In the genomic region with DNA sequence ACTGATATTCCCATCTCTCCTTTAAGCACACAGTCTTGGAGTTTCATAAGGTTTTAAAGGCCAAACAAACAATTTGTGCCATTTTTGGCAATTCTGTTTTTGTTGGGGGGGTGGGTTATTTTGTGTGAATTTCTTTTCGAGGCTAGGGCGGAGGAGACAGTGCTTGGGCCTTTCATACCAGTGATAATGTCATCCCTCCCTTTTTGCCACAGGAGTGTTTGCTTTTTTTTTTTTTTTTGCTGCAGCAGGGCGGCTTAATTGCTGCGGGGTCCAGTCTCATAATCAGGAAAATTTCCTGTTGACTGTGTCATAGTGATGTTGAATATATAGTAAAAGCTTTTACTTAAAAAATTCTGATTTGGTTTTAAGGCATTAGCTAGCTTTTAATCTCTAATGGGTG, we compare ENCODE assay signal across 9 cellular contexts. TPM values are rescaled to one million over a fixed set of nuclear protein-coding genes. Genes with fewer than 3 reads are reported as not detected.
DNase-seq lines count a peak whose midpoint lies in the region; ATAC-seq and TF ChIP-seq lines count a peak whose summit lies in the region.
"Had no signal": no experiment of that assay in that cellular context is flagged by ENCODE, and none has a peak within 500 bp of the region (broad histone marks: within the 10 kb centered on the region; RNA-seq: fewer than 3 reads in every experiment).

No MANE protein-coding gene starts in this region.

- peaks cover 19% of the 10 kb centered on the region; the same call in 1 of the 2 replicates for H3K4me1 ChIP-seq in iPS-20b (ENCODE audit: insufficient read depth, low read length)
- H3K4me1 ChIP-seq in subcutaneous abdominal adipose tissue (ENCODE audit: control insufficient read depth in 5 of 5, insufficient read depth in 5 of 5, low read length in 5 of 5) = peaks cover 0 to 52% (median 40%) of the 10 kb centered on the region in 5 donors

- H3K27ac ChIP-seq in iPS-20b (ENCODE audit: low read length) (no peak overlapping the region), subcutaneous abdominal adipose tissue (ENCODE audit: low read depth, low read length) (peak overlapping the region; percentile 96)

- H3K36me3 Mint-ChIP-seq in activated CD8-positive, alpha-beta T cell treated with anti-CD3 and anti-CD28 coated beads for 36 hours (ENCODE audit: low read depth) = peaks cover 16% of the 10 kb centered on the region

- H3K9me3 ChIP-seq in iPS-20b (ENCODE audit: insufficient read depth, low read depth, low read length) = no peaks in the 10 kb centered on the region
- H3K9me3 ChIP-seq in subcutaneous abdominal adipose tissue (ENCODE audit: control insufficient read depth in 5 of 5, low read length in 5 of 5) = no peaks in the 10 kb centered on the region

- H3K4me1 Mint-ChIP-seq in activated CD8-positive, alpha-beta T cell treated with anti-CD3 and anti-CD28 coated beads for 36 hours (ENCODE audit: low read depth) = peaks cover 37% of the 10 kb centered on the region

- H3K27me3 Mint-ChIP-seq in activated CD8-positive, alpha-beta T cell treated with anti-CD3 and anti-CD28 coated beads for 36 hours = no peaks in the 10 kb centered on the region

- DNase-seq in NCI-H82 (lab: John Stamatoyannopoulos, UW) = peak; percentile 45
- DNase-seq in NCI-H82 treated with DMSO at 0.1 percent for 48 hours (lab: John Stamatoyannopoulos, UW; ENCODE audit: unreplicated experiment) = no peak
- DNase-seq in activated CD8-positive, alpha-beta T cell treated with anti-CD3 and anti-CD28 coated beads for 36 hours = no peak
- no peak for DNase-seq in ecto neural progenitor cell (ENCODE audit: low spot score)
- no peak for DNase-seq in SK-N-DZ (ENCODE audit: low spot score)
- DNase-seq in GM19238 (ENCODE audit: insufficient read length, low spot score) = no peak
- DNase-seq: NCI-H524 treated with DMSO at 0.1 percent for 48 hours had no signal

- intact Hi-C loops in activated CD8-positive, alpha-beta T cell treated with anti-CD3 and anti-CD28 coated beads for 36 hours (cut with micrococcal nuclease) = no loop called here

- CTCF ChIA-PET in activated CD8-positive, alpha-beta T cell treated with anti-CD3 and anti-CD28 coated beads for 36 hours (lab: Charles Lee) = interaction anchor here (2.4 kb wide), 1 partner anchor 179 kb away, joined by 5 read pairs; no protein-coding TSS in a partner anchor

- H3K9me3 Mint-ChIP-seq in activated CD8-positive, alpha-beta T cell treated with anti-CD3 and anti-CD28 coated beads for 36 hours = no peaks in the 10 kb centered on the region

- H3K9ac ChIP-seq in iPS-20b (ENCODE audit: low read depth, low read length) = peak overlapping the region; percentile 93; the same call in 1 of the 2 replicates
- H3K9ac ChIP-seq in subcutaneous abdominal adipose tissue (ENCODE audit: low read length in 5 of 5) = peak overlapping the region; percentile 77 to 94 (median 93)

- TF ChIP-seq CTCF in activated CD8-positive, alpha-beta T cell treated with anti-CD3 and anti-CD28 coated beads for 36 hours (IDR thresholded peaks at IDR 0.05) = no peak

- ATAC-seq in activated CD8-positive, alpha-beta T cell treated with anti-CD3 and anti-CD28 coated beads for 36 hours = no peak

- H3K27me3 ChIP-seq in iPS-20b (ENCODE audit: insufficient read depth, low read length) = no peaks in the 10 kb centered on the region
- no peaks in the 10 kb centered on the region for H3K27me3 ChIP-seq in subcutaneous abdominal adipose tissue (ENCODE audit: control insufficient read depth in 5 of 5, insufficient read depth in 4 of 5, low read length in 5 of 5)

- H3K4me3 ChIP-seq in iPS-20b (ENCODE audit: low read length) = peak overlapping the region; percentile 87
- peak overlapping the region; percentile 84 to 92 (median 89) for H3K4me3 ChIP-seq in subcutaneous abdominal adipose tissue (ENCODE audit: low read depth in 1 of 5, low read length in 5 of 5)

- H3K27ac Mint-ChIP-seq in activated CD8-positive, alpha-beta T cell treated with anti-CD3 and anti-CD28 coated beads for 36 hours = peak overlapping the region; percentile 89

- POLR2A ChIA-PET in activated CD8-positive, alpha-beta T cell treated with anti-CD3 and anti-CD28 coated beads for 36 hours (lab: Charles Lee) = interaction anchor here (0.6 to 1.4 kb wide), 3 partner anchors 14 to 101 kb away, joined by 3 to 6 read pairs (median 3); a partner anchor contains a TSS

- H3K36me3 ChIP-seq in iPS-20b (ENCODE audit: insufficient read depth, low read depth, low read length) (no peaks in the 10 kb centered on the region), subcutaneous abdominal adipose tissue (ENCODE audit: control insufficient read depth in 5 of 5, insufficient read depth in 5 of 5, low read length in 5 of 5) (no peaks in the 10 kb centered on the region)

- H3K4me3 Mint-ChIP-seq in activated CD8-positive, alpha-beta T cell treated with anti-CD3 and anti-CD28 coated beads for 36 hours = peak overlapping the region; percentile 80

RNA-seq across cellular contexts. Expression of a gene that starts 1.7 kb away (rescaled TPM):
- total RNA-seq in activated CD8-positive, alpha-beta T cell treated with anti-CD3 and anti-CD28 coated beads for 36 hours = 100 to 1,000 TPM; 159 to 168 TPM
- polyA plus RNA-seq in SK-N-DZ (2014; cell fraction: cytosol; rRNA removed) = 69.7 and 74.1 TPM in 2 replicates
- polyA plus RNA-seq in SK-N-DZ (2014; cell fraction: nucleus; rRNA removed) = 65.8 and 89.7 TPM in 2 replicates
